19 cellular contexts compared by ENCODE assay signal in the genomic region with DNA sequence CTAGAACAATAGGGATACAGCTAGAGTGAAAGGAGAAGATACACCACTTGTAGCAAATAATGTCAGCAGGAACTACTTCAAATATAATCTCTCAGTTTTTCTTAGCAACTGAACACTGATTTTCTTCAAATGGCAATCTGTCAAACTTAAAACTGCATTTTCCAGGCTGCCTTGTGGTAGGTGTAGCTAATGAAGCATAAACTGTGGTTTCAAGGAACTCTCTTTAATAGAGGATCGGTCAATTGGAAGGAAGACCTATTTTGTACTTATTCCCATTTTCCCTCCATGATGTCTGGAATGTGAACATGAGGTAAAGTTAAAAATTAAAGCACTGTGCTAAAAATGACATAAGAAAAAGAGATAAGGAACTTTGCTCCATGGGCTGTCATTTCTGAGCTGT.
"Had no signal": no experiment of that assay in that cellular context is flagged by ENCODE, and none has a peak within 500 bp of the region (broad histone marks: within the 10 kb centered on the region; RNA-seq: fewer than 3 reads in every experiment).

No MANE protein-coding gene starts in this region.

- H3K9me3 ChIP-seq: esophagus squamous epithelium, pancreas, right atrium auricular region, testis, tibial artery had no signal

- H3K4me1 ChIP-seq: esophagus squamous epithelium, heart right ventricle, pancreas, right atrium auricular region, testis, tibial artery had no signal

- H3K27ac ChIP-seq: coronary artery, esophagus squamous epithelium, heart right ventricle, pancreas, right atrium auricular region, testis, tibial artery had no signal

- DNase-seq: dermis blood vessel endothelial cell; effector memory CD8-positive, alpha-beta T cell; erythroblast; esophagus squamous epithelium; foreskin melanocyte; glutamatergic neuron; heart right ventricle; hippocampal formation; islet precursor cell; natural killer cell; pancreas; stimulated activated CD4-positive, alpha-beta T cell treated with anti-CD3 and anti-CD28 coated beads, Interleukin-4, amount 100 ng/mL, for 4 hours; stimulated activated naive CD8-positive, alpha-beta T cell treated with anti-CD3 and anti-CD28 coated beads, Interleukin-15, Interleukin-2, amounts not matched to agents 100 U/mL and 50 U/mL, for 24 hours; substantia nigra; testis; tibial artery had no signal

- H3K4me3 ChIP-seq: coronary artery, esophagus squamous epithelium, heart right ventricle, lung, pancreas, right atrium auricular region, testis, tibial artery had no signal

- H3K27me3 ChIP-seq: esophagus squamous epithelium, heart right ventricle, right atrium auricular region, testis, tibial artery had no signal

- H3K36me3 ChIP-seq: esophagus squamous epithelium, heart right ventricle, pancreas, right atrium auricular region, tibial artery had no signal
